8 cellular contexts compared by ENCODE assay signal in the genomic region with DNA sequence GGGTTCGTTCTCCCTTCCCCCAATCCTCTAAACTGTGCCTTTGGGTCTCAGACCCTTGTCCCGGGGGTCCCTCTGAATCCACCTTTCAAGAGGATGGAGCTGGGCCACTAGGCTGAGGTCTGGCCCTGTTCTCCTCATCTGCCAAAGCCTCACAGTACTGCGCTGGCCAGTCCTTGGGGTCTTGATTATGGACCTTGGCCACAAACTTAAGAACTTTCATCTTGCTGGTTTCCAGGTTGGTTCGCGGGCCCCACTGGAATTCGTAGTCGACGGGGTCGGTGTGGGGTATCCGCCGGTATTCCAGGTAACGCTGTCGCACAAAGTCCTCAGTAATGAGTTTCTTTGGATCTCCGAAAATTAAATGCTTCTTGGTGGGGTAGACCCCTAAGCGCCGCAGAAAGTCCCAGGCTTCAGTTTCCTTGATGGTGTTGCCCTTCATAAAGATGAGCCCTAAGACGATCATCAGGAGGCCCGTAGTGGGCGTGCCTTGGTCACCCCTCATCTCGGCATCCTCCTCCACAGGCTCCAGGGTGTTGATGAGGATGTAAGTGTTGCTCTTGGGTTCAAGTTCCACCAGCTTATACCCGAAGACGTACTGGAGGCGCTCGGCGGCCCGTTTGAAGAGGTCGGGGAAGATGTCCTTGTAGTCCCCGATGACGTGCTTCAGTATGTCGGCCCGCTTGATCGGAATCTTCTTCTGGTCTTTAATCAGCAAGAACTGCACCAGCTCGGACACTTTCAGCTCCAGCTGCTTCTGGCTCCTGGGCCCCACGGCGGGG. TPM values are rescaled to one million over a fixed set of nuclear protein-coding genes. Genes with fewer than 3 reads are reported as not detected.
DNase-seq lines count a peak whose midpoint lies in the region; FAIRE-seq and TF ChIP-seq lines count a peak whose summit lies in the region.

No MANE protein-coding gene starts in this region.

- DNase-seq in GM12892 (ENCODE audit: insufficient read length) (peak; percentile 8), NAMALWA (ENCODE audit: low spot score) (peak; percentile 65), endothelial cell (ENCODE audit: low spot score) (peak; percentile 22), NCI-H2107 treated with DMSO at 0.1 percent for 48 hours (lab: John Stamatoyannopoulos, UW; ENCODE audit: unreplicated experiment) (no peak)
- DNase-seq in activated CD8-positive, alpha-beta memory T cell treated with anti-CD3 and anti-CD28 coated beads for 48 hours (ENCODE audit: low read depth in 2 of 3, low spot score in 2 of 3) = peak; percentile 3 to 19 (median 18)
- DNase-seq in stimulated activated CD8-positive, alpha-beta memory T cell treated with anti-CD3 and anti-CD28 coated beads, Interleukin-7, amount 100 ng/mL, for 48 hours (ENCODE audit: extremely low read depth in 1 of 2, low read depth in 1 of 2) = peak; percentile 7 to 27

- peaks cover 3% of the 10 kb centered on the region for H3K27me3 Mint-ChIP-seq in endothelial cell (ENCODE audit: unreplicated experiment)

- no peak for TF ChIP-seq POLR2A in GM12892 (IDR thresholded peaks at IDR 0.05; ENCODE audit: low read depth, low read length)

- CTCF ChIA-PET in HEK293 (lab: Yijun Ruan, JAX) = interaction anchor here (1.1 kb wide), 1 partner anchor 133 kb away, joined by 4 read pairs; no protein-coding TSS in a partner anchor

- peak overlapping the region; percentile 99 for H3K4me3 Mint-ChIP-seq in endothelial cell (ENCODE audit: unreplicated experiment)

- H3K9ac ChIP-seq in mucosa of rectum (ENCODE audit: low read depth in 1 of 2, low read length in 2 of 2) = peak overlapping the region; percentile 81 to 83

- H3K4me1 ChIP-seq in HEK293 (ENCODE audit: control insufficient read depth, insufficient read depth, low read length) = peaks cover 11% of the 10 kb centered on the region
- peaks cover 8 to 16% of the 10 kb centered on the region in 2 donors for H3K4me1 ChIP-seq in mucosa of rectum (ENCODE audit: control insufficient read depth in 2 of 2, insufficient read depth in 2 of 2, low read length in 2 of 2)

- no peaks in the 10 kb centered on the region for H3K9me3 Mint-ChIP-seq in endothelial cell (ENCODE audit: unreplicated experiment)

- no peaks in the 10 kb centered on the region for H3K36me3 ChIP-seq in HEK293 (ENCODE audit: control insufficient read depth in 2 of 2, insufficient read depth in 1 of 2, low read length in 2 of 2)
- H3K36me3 ChIP-seq in mucosa of rectum (ENCODE audit: control insufficient read depth in 2 of 2, insufficient read depth in 2 of 2, low read length in 2 of 2) = no peaks in the 10 kb centered on the region

- H3K4me3 ChIP-seq in HEK293 (ENCODE audit: low read depth, low read length) (peak overlapping the region; percentile 71), mucosa of rectum (ENCODE audit: low read length in 2 of 2) (peak overlapping the region; percentile 79 to 84)

- FAIRE-seq in GM12892 (lab: Jason Lieb, UNC) = peak; percentile 17

- POLR2A ChIA-PET in HEK293 (lab: Yijun Ruan, JAX) = no interaction called here

- no peak for TF ChIP-seq CTCF in HEK293 (tag by site-specific recombination; IDR thresholded peaks at IDR 0.05)
- no peak for TF ChIP-seq CTCF in endothelial cell (IDR thresholded peaks at IDR 0.05; ENCODE audit: unreplicated experiment)

- H3K27ac Mint-ChIP-seq in endothelial cell (ENCODE audit: unreplicated experiment) = peak overlapping the region; percentile 91

- H3K36me3 Mint-ChIP-seq in endothelial cell (ENCODE audit: low read depth, unreplicated experiment) = no peaks in the 10 kb centered on the region

- H3K27me3 ChIP-seq in mucosa of rectum (ENCODE audit: control insufficient read depth in 2 of 2, insufficient read depth in 2 of 2, low read length in 2 of 2) = no peaks in the 10 kb centered on the region

- H3K9me3 ChIP-seq in HEK293 (ENCODE audit: control insufficient read depth, insufficient read depth, low read depth, low read length) (no peaks in the 10 kb centered on the region), mucosa of rectum (ENCODE audit: control insufficient read depth in 2 of 2, low read length in 2 of 2) (no peaks in the 10 kb centered on the region)

- H3K27ac ChIP-seq in HEK293 (ENCODE audit: extremely low read depth, low read depth, low read length) (peak overlapping the region; percentile 79), mucosa of rectum (ENCODE audit: low read depth in 2 of 2, low read length in 2 of 2) (peak overlapping the region; percentile 79 to 91)

- peaks cover 24% of the 10 kb centered on the region for H3K4me1 Mint-ChIP-seq in endothelial cell (ENCODE audit: unreplicated experiment)

TF ChIP-seq in HEK293, 187 proteins besides CTCF, POLR2A, EP300 and RAD21 (continues in another document):
- peak; percentile 44; the same call in 1 of the 2 replicates for TF ChIP-seq TCF7L2 (IDR thresholded peaks at IDR 0.05; ENCODE audit: borderline replicate concordance, low read depth, low read length)
- peak; percentile 85 for TF ChIP-seq ZBTB48 (tag by site-specific recombination; IDR thresholded peaks at IDR 0.05)
- no peak for TF ChIP-seq ZFP37 (tag by site-specific recombination; IDR thresholded peaks at IDR 0.05)
- TF ChIP-seq ZEB2 (tag by site-specific recombination; IDR thresholded peaks at IDR 0.05) = no peak
- no peak for TF ChIP-seq OVOL3 (tag by site-specific recombination; IDR thresholded peaks at IDR 0.05)
- TF ChIP-seq, protein P1, sequence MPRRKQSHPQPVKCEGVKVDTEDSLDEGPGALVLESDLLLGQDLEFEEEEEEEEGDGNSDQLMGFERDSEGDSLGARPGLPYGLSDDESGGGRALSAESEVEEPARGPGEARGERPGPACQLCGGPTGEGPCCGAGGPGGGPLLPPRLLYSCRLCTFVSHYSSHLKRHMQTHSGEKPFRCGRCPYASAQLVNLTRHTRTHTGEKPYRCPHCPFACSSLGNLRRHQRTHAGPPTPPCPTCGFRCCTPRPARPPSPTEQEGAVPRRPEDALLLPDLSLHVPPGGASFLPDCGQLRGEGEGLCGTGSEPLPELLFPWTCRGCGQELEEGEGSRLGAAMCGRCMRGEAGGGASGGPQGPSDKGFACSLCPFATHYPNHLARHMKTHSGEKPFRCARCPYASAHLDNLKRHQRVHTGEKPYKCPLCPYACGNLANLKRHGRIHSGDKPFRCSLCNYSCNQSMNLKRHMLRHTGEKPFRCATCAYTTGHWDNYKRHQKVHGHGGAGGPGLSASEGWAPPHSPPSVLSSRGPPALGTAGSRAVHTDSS (tag by site-specific recombination; IDR thresholded peaks at IDR 0.05) = no peak
- TF ChIP-seq, protein P2, sequence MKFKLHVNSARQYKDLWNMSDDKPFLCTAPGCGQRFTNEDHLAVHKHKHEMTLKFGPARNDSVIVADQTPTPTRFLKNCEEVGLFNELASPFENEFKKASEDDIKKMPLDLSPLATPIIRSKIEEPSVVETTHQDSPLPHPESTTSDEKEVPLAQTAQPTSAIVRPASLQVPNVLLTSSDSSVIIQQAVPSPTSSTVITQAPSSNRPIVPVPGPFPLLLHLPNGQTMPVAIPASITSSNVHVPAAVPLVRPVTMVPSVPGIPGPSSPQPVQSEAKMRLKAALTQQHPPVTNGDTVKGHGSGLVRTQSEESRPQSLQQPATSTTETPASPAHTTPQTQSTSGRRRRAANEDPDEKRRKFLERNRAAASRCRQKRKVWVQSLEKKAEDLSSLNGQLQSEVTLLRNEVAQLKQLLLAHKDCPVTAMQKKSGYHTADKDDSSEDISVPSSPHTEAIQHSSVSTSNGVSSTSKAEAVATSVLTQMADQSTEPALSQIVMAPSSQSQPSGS (tag by site-specific recombination; IDR thresholded peaks at IDR 0.05; ENCODE audit: low read depth) = 0 out of 2 replicates have a peak, but pooled peaks have one; percentile 9
- TF ChIP-seq MEIS1 (CRISPR knock-in tag; IDR thresholded peaks at IDR 0.05; ENCODE audit: borderline replicate concordance) = no peak
- peak; percentile 59 for TF ChIP-seq ZNF335 (tag by site-specific recombination; conservative IDR thresholded peaks at IDR 0.05)
- no peak for TF ChIP-seq RBAK (tag by site-specific recombination; IDR thresholded peaks at IDR 0.05)
- no peak for TF ChIP-seq ZNF16 (tag by site-specific recombination; IDR thresholded peaks at IDR 0.05; ENCODE audit: low read depth)
- TF ChIP-seq ZNF157 (tag by site-specific recombination; IDR thresholded peaks at IDR 0.05) = no peak
- TF ChIP-seq, protein P3, sequence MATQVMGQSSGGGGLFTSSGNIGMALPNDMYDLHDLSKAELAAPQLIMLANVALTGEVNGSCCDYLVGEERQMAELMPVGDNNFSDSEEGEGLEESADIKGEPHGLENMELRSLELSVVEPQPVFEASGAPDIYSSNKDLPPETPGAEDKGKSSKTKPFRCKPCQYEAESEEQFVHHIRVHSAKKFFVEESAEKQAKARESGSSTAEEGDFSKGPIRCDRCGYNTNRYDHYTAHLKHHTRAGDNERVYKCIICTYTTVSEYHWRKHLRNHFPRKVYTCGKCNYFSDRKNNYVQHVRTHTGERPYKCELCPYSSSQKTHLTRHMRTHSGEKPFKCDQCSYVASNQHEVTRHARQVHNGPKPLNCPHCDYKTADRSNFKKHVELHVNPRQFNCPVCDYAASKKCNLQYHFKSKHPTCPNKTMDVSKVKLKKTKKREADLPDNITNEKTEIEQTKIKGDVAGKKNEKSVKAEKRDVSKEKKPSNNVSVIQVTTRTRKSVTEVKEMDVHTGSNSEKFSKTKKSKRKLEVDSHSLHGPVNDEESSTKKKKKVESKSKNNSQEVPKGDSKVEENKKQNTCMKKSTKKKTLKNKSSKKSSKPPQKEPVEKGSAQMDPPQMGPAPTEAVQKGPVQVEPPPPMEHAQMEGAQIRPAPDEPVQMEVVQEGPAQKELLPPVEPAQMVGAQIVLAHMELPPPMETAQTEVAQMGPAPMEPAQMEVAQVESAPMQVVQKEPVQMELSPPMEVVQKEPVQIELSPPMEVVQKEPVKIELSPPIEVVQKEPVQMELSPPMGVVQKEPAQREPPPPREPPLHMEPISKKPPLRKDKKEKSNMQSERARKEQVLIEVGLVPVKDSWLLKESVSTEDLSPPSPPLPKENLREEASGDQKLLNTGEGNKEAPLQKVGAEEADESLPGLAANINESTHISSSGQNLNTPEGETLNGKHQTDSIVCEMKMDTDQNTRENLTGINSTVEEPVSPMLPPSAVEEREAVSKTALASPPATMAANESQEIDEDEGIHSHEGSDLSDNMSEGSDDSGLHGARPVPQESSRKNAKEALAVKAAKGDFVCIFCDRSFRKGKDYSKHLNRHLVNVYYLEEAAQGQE (tag by site-specific recombination; IDR thresholded peaks at IDR 0.05) = no peak
- no peak for TF ChIP-seq ZNF140 (tag by site-specific recombination; IDR thresholded peaks at IDR 0.05)

RNA-seq across cellular contexts. Expression of a gene that starts 0.7 kb away (rescaled TPM):
- polyA plus RNA-seq in GM12892 (2012; ENCODE audit: missing spikeins) = 9.6 TPM
- total RNA-seq in endothelial cell (ENCODE audit: unreplicated experiment) = 20.4 TPM
